ENCODE assay signal across 21 cellular contexts in the genomic region with DNA sequence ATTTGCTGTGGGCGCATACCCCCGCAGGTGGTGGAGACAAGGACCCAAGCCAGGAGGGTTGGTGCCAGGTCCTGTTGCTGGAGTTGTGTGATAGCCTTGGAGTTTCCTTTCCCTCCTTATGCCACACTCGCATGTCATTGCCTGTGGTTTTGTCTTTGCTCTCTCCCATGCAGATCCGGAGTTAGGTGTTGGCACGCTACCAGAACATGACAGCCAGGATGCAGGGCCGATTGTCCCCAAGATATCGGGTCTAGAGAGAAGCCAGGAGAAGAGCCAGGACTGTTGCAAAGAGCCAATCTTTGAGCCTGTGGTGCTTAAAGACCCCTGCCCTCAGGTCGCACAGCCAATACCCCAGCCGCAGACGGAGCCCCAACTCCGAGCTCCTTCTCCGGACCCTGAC.
DNase-seq lines count a peak whose midpoint lies in the region; ATAC-seq and TF ChIP-seq lines count a peak whose summit lies in the region.
"Had no signal": no experiment of that assay in that cellular context is flagged by ENCODE, and none has a peak within 500 bp of the region (broad histone marks: within the 10 kb centered on the region; RNA-seq: fewer than 3 reads in every experiment).

No MANE protein-coding gene starts in this region.

- H3K4me2 ChIP-seq in BLaER1: peak overlapping the region; percentile 13; the same call in 1 of the 2 replicates
- H3K4me2 ChIP-seq in IMR-90 (ENCODE audit: low read depth, low read length): no peak overlapping the region
- H3K4me2 ChIP-seq: A549 had no signal

- H3K9ac ChIP-seq in BLaER1: peak overlapping the region; percentile 25; the same call in 1 of the 2 replicates
- H3K9ac ChIP-seq in IMR-90 (ENCODE audit: low read depth, low read length): no peak overlapping the region
- H3K9ac ChIP-seq: GM23248 had no signal

- H2BK15ac ChIP-seq in IMR-90 (ENCODE audit: low read depth, low read length): no peak overlapping the region

- no peak overlapping the region for H3K23ac ChIP-seq in IMR-90 (ENCODE audit: low read depth, low read length)

- no peak for TF ChIP-seq CTCF in IMR-90 (conservative IDR thresholded peaks at IDR 0.05; ENCODE audit: low read depth, low read length)
- no peak for TF ChIP-seq CTCF in RWPE1 (conservative IDR thresholded peaks at IDR 0.05; ENCODE audit: low read depth)

- H3K4me3 ChIP-seq in BLaER1 (no peak overlapping the region), IMR-90 (ENCODE audit: insufficient read depth, low read depth, low read length) (no peak overlapping the region)
- H3K4me3 ChIP-seq: A549, GM23248, tibial artery had no signal

- BruUV-seq in IMR-90 (replicated peaks; lab: Mats Ljungman, UMichigan): no TSS peak

- H3K79me1 ChIP-seq in IMR-90 (ENCODE audit: low read depth in 1 of 2, low read length in 2 of 2): no peaks in the 10 kb centered on the region; a peak in 1 of 4 replicates

- H4K20me1 ChIP-seq in BLaER1: peaks cover 99% of the 10 kb centered on the region
- no peaks in the 10 kb centered on the region for H4K20me1 ChIP-seq in IMR-90 (ENCODE audit: insufficient read depth, low read length)

- no peak overlapping the region for H2BK5ac ChIP-seq in IMR-90 (ENCODE audit: low read depth, low read length, poor library complexity, severe bottlenecking)

- no peaks in the 10 kb centered on the region for H3K27me3 ChIP-seq in BLaER1
- H3K27me3 ChIP-seq in IMR-90 (ENCODE audit: control insufficient read depth, insufficient read depth, low read length): no peaks in the 10 kb centered on the region
- H3K27me3 ChIP-seq in layer of hippocampus (ENCODE audit: control insufficient read depth, insufficient read depth, low read length): no peaks in the 10 kb centered on the region
- H3K27me3 ChIP-seq: tibial artery had no signal

- no peak overlapping the region for H4K8ac ChIP-seq in IMR-90 (ENCODE audit: low read depth in 2 of 2, low read length in 2 of 2)

- H2BK120ac ChIP-seq in IMR-90 (ENCODE audit: low read depth, low read length): no peak overlapping the region

- H3K14ac ChIP-seq in IMR-90 (replicated peaks; ENCODE audit: low read depth, low read length): no peak overlapping the region

- no peak overlapping the region for H3K18ac ChIP-seq in IMR-90 (ENCODE audit: low read depth, low read length)

- CTCF ChIA-PET in IMR-90 (lab: Yijun Ruan, JAX) (no interaction called here), RWPE1 (lab: Yijun Ruan, JAX) (no interaction called here)

- WGBS in IMR-90 (ENCODE audit: extremely low coverage in 2 of 2, insufficient read length in 1 of 2), 2 experiments: 77% methylated on average over 3 of the region's 12 CpGs; no CpG with 5 or more reads in 1 of the 2 experiments

- intact Hi-C loops in IMR-90 (cut with micrococcal nuclease): no loop called here

- dilution Hi-C loops in IMR-90 (cut with HindIII; ENCODE audit: low sequenced_read_pairs, unreplicated experiment): no loop called here

- peak overlapping the region; percentile 3 for H2AFZ ChIP-seq in IMR-90 (replicated peaks; ENCODE audit: low read length, poor library complexity)
- H2AFZ ChIP-seq: GM23248 had no signal

- H2AK9ac ChIP-seq in IMR-90 (replicated peaks; ENCODE audit: low read depth, low read length, poor library complexity): no peak overlapping the region

- H3K36me3 ChIP-seq in BLaER1 (peaks cover 88% of the 10 kb centered on the region), IMR-90 (ENCODE audit: control insufficient read depth, insufficient read depth, low read length) (peaks cover 3% of the 10 kb centered on the region; the same call in 1 of the 2 replicates)

- POLR2A ChIA-PET in IMR-90 (lab: Charles Lee; ENCODE audit: unreplicated experiment): no interaction called here
- POLR2A ChIA-PET in RWPE1 (lab: Yijun Ruan, JAX; ENCODE audit: low non-redundant PET): no interaction called here

- peaks cover 54% of the 10 kb centered on the region for H3K4me1 ChIP-seq in BLaER1
- H3K4me1 ChIP-seq in IMR-90 (ENCODE audit: control insufficient read depth, insufficient read depth, low read length): no peaks in the 10 kb centered on the region
- H3K4me1 ChIP-seq: A549 had no signal

- no peak for TF ChIP-seq RAD21 in IMR-90 (IDR thresholded peaks at IDR 0.05; ENCODE audit: low read length)

- no peak overlapping the region for H3K56ac ChIP-seq in IMR-90 (ENCODE audit: extremely low read depth, insufficient read depth, low read length)

- no peak overlapping the region for H2AK5ac ChIP-seq in IMR-90 (ENCODE audit: low read depth, low read length)

- H3K9me1 ChIP-seq in IMR-90 (ENCODE audit: insufficient read depth, low read length): no peaks in the 10 kb centered on the region

- no peak for ATAC-seq in IMR-90 (ENCODE audit: low read depth)
- no peak for ATAC-seq in HG03039 (IDR thresholded peaks at IDR 0.05; ENCODE audit: unreplicated experiment)
- no peak for ATAC-seq in GM19035 (IDR thresholded peaks at IDR 0.05; ENCODE audit: unreplicated experiment)
- ATAC-seq in GM18867 (IDR thresholded peaks at IDR 0.05; ENCODE audit: unreplicated experiment): no peak
- ATAC-seq: A549; activated CD8-positive, alpha-beta T cell treated with anti-CD3 and anti-CD28 coated beads, Interleukin-2, amount 10 ng/mL, durations not matched to agents 7 days and 5 days; left ventricle myocardium superior; naive thymus-derived CD4-positive, alpha-beta T cell had no signal

- H4K91ac ChIP-seq in IMR-90 (ENCODE audit: insufficient read depth, low read depth, low read length): no peak overlapping the region

- DNase-seq in IMR-90 (no peak), RWPE1 (ENCODE audit: low spot score) (no peak)
- DNase-seq: activated CD8-positive, alpha-beta T cell treated with anti-CD3 and anti-CD28 coated beads, Interleukin-2, amount 10 ng/mL, durations not matched to agents 7 days and 5 days; aorta; central memory CD4-positive, alpha-beta T cell; DMS53; GM23248; left ventricle myocardium superior; naive thymus-derived CD4-positive, alpha-beta T cell; NCI-H1105 treated with DMSO at 0.1 percent for 48 hours; NCI-H2029; NCI-H69; stimulated activated naive CD8-positive, alpha-beta T cell treated with anti-CD3 and anti-CD28 coated beads, Interleukin-15, amount 100 ng/mL, for 72 hours; tibial artery had no signal

- no peak overlapping the region for H4K5ac ChIP-seq in IMR-90 (ENCODE audit: low read depth, low read length)

- H3K9me3 ChIP-seq in BLaER1 (no peaks in the 10 kb centered on the region), IMR-90 (ENCODE audit: control insufficient read depth, insufficient read depth, low read length) (no peaks in the 10 kb centered on the region)
- H3K9me3 ChIP-seq: A549, tibial artery had no signal

- no peak overlapping the region for H3K27ac ChIP-seq in BLaER1
- H3K27ac ChIP-seq in IMR-90 (ENCODE audit: insufficient read depth, low read length): no peak overlapping the region
- peak overlapping the region; percentile 90 for H3K27ac ChIP-seq in angular gyrus (ENCODE audit: low read depth, low read length)
- H3K27ac ChIP-seq in layer of hippocampus (ENCODE audit: low read depth, low read length): peak overlapping the region; percentile 79
- no peak overlapping the region for H3K27ac ChIP-seq in RWPE1
- H3K27ac ChIP-seq: A549, GM23248, tibial artery had no signal

- H2BK20ac ChIP-seq in IMR-90 (ENCODE audit: low read depth, low read length): no peak overlapping the region

- no peak overlapping the region for H3K4ac ChIP-seq in IMR-90 (ENCODE audit: low read depth, low read length)

- no peak for TF ChIP-seq POLR2A in IMR-90 (IDR thresholded peaks at IDR 0.05; ENCODE audit: low read depth, low read length)

- in situ Hi-C loops in IMR-90 (cut with MboI; ENCODE audit: low sequenced_read_pairs): no loop called here

TF ChIP-seq in IMR-90, 13 proteins besides CTCF, POLR2A, EP300 and RAD21:
- no peak for TF ChIP-seq USF2 (IDR thresholded peaks at IDR 0.05; ENCODE audit: low read depth, low read length)
- no peak for TF ChIP-seq NFE2L2 (IDR thresholded peaks at IDR 0.05; ENCODE audit: low read depth, low read length)
- no peak for TF ChIP-seq RCOR1 (IDR thresholded peaks at IDR 0.05; ENCODE audit: insufficient replicate concordance, low read length)
- TF ChIP-seq CHD1 (IDR thresholded peaks at IDR 0.05; ENCODE audit: low read depth, low read length): no peak
- TF ChIP-seq MXI1 (IDR thresholded peaks at IDR 0.05; ENCODE audit: borderline replicate concordance, low read depth, low read length): no peak
- TF ChIP-seq FOS (IDR thresholded peaks at IDR 0.05; ENCODE audit: low read depth, low read length): no peak
- TF ChIP-seq RFX5 (IDR thresholded peaks at IDR 0.05; ENCODE audit: low read depth, low read length): no peak
- no peak for TF ChIP-seq SMC3 (IDR thresholded peaks at IDR 0.05; ENCODE audit: low read depth, low read length)
- TF ChIP-seq MAFK (IDR thresholded peaks at IDR 0.05; ENCODE audit: low read depth, low read length): no peak
- TF ChIP-seq MAZ (IDR thresholded peaks at IDR 0.05; ENCODE audit: borderline replicate concordance, low read depth, low read length): no peak
- no peak for TF ChIP-seq CEBPB (IDR thresholded peaks at IDR 0.05; ENCODE audit: low read depth, low read length)
- no peak for TF ChIP-seq BHLHE40 (IDR thresholded peaks at IDR 0.05; ENCODE audit: low read depth, low read length)

Comparison
In these comparisons a context has a peak if more than half of its experiments do, and no peak if none do; other contexts are left out.
1. H3K27ac ChIP-seq: peak in angular gyrus (single experiment) and layer of hippocampus (single experiment); none in BLaER1 (single experiment), IMR-90 (single experiment) and RWPE1 (single experiment).